24 cellular contexts compared by ENCODE assay signal in genomic region chr5:117376748-117377147, GRCh38.
"Had no signal": no experiment of that assay in that cellular context is flagged by ENCODE, and none has a peak within 500 bp of the region (broad histone marks: within the 10 kb centered on the region; RNA-seq: fewer than 3 reads in every experiment).

No MANE protein-coding gene starts in this region.

- FAIRE-seq: HTR-8/SVneo, K562 had no signal

- H3K27ac ChIP-seq: HL-60, KMS-11, RWPE1 had no signal

- H3K9me3 ChIP-seq: SK-N-SH had no signal

- H3K4me3 ChIP-seq: K562 had no signal

- H3K27me3 Mint-ChIP-seq: IgD-negative memory B cell had no signal

- DNase-seq: Kasumi-1, MV-4-11, NCI-H1048, NCI-H1105, NCI-H1417, NCI-H1436 treated with DMSO at 0.1 percent for 48 hours, NCI-H1694, NCI-H187 treated with DMSO at 0.1 percent for 48 hours, NCI-H2029 treated with DMSO at 0.1 percent for 48 hours, NCI-H2171 treated with DMSO at 0.1 percent for 48 hours, NCI-H345, NCI-H524, NCI-H526 treated with DMSO at 0.1 percent for 48 hours, NCI-H774, PC-3, SHP77, SK-N-SH, SW 1271 had no signal

- H3K27ac Mint-ChIP-seq: IgD-negative memory B cell had no signal

- H3K4me3 Mint-ChIP-seq: IgD-negative memory B cell had no signal

- H3K4me1 Mint-ChIP-seq: IgD-negative memory B cell had no signal

- H3K36me3 Mint-ChIP-seq: IgD-negative memory B cell had no signal
